1 cellular context compared by ENCODE assay signal in genomic region chr1:165910764-165911421, GRCh38.
A peak's percentile ranks its signal among the peaks of the same experiment; 100 is the strongest.
TF ChIP-seq lines count a peak whose summit lies in the region.

No MANE protein-coding gene starts in this region.

TF ChIP-seq in HepG2, 621 proteins besides CTCF, POLR2A, EP300 and RAD21 (continued from another document and continues in another):
- TF ChIP-seq ZBTB34 (CRISPR knock-in tag; IDR thresholded peaks at IDR 0.05): peak; percentile 88; the same call in 1 of the 2 replicates
- no peak; the same call in 1 of the 2 replicates for TF ChIP-seq BRD4 (CRISPR knock-in tag; IDR thresholded peaks at IDR 0.05)
- no peak for TF ChIP-seq ZNF263 (CRISPR knock-in tag; IDR thresholded peaks at IDR 0.05)
- no peak for TF ChIP-seq EHMT2 (IDR thresholded peaks at IDR 0.05; ENCODE audit: borderline replicate concordance, low read depth, low read length)
- 0 out of 2 replicates have a peak, but pooled peaks have one; percentile 81 for TF ChIP-seq FOXC1 (CRISPR knock-in tag; IDR thresholded peaks at IDR 0.05; ENCODE audit: borderline replicate concordance)
- no peak for TF ChIP-seq SETDB1 (CRISPR knock-in tag; IDR thresholded peaks at IDR 0.05; ENCODE audit: borderline replicate concordance)
- TF ChIP-seq ZNF20 (CRISPR knock-in tag; IDR thresholded peaks at IDR 0.05): no peak
- TF ChIP-seq, protein P1, sequence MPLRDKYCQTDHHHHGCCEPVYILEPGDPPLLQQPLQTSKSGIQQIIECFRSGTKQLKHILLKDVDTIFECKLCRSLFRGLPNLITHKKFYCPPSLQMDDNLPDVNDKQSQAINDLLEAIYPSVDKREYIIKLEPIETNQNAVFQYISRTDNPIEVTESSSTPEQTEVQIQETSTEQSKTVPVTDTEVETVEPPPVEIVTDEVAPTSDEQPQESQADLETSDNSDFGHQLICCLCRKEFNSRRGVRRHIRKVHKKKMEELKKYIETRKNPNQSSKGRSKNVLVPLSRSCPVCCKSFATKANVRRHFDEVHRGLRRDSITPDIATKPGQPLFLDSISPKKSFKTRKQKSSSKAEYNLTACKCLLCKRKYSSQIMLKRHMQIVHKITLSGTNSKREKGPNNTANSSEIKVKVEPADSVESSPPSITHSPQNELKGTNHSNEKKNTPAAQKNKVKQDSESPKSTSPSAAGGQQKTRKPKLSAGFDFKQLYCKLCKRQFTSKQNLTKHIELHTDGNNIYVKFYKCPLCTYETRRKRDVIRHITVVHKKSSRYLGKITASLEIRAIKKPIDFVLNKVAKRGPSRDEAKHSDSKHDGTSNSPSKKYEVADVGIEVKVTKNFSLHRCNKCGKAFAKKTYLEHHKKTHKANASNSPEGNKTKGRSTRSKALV (CRISPR knock-in tag; IDR thresholded peaks at IDR 0.05): peak; percentile 79
- TF ChIP-seq ZNF607 (CRISPR knock-in tag; IDR thresholded peaks at IDR 0.05; ENCODE audit: borderline replicate concordance): peak; percentile 83; the same call in 1 of the 2 replicates
- TF ChIP-seq FOXO4 (CRISPR knock-in tag; conservative IDR thresholded peaks at IDR 0.05): no peak
- peak; percentile 20; the same call in 1 of the 2 replicates for TF ChIP-seq ZKSCAN8 (CRISPR knock-in tag; IDR thresholded peaks at IDR 0.05; ENCODE audit: borderline replicate concordance)
- TF ChIP-seq ZNF432 (CRISPR knock-in tag; IDR thresholded peaks at IDR 0.05; ENCODE audit: borderline replicate concordance): no peak
- no peak for TF ChIP-seq ZNF17 (CRISPR knock-in tag; IDR thresholded peaks at IDR 0.05)
- no peak for TF ChIP-seq CENPBD1 (CRISPR knock-in tag; IDR thresholded peaks at IDR 0.05; ENCODE audit: borderline replicate concordance, low read depth)
- TF ChIP-seq ZNF282 (IDR thresholded peaks at IDR 0.05; ENCODE audit: partially characterized antibody): no peak
- TF ChIP-seq ZNF629 (CRISPR knock-in tag; conservative IDR thresholded peaks at IDR 0.05): peak; percentile 28; the same call in 1 of the 2 replicates
- TF ChIP-seq, protein P2, sequence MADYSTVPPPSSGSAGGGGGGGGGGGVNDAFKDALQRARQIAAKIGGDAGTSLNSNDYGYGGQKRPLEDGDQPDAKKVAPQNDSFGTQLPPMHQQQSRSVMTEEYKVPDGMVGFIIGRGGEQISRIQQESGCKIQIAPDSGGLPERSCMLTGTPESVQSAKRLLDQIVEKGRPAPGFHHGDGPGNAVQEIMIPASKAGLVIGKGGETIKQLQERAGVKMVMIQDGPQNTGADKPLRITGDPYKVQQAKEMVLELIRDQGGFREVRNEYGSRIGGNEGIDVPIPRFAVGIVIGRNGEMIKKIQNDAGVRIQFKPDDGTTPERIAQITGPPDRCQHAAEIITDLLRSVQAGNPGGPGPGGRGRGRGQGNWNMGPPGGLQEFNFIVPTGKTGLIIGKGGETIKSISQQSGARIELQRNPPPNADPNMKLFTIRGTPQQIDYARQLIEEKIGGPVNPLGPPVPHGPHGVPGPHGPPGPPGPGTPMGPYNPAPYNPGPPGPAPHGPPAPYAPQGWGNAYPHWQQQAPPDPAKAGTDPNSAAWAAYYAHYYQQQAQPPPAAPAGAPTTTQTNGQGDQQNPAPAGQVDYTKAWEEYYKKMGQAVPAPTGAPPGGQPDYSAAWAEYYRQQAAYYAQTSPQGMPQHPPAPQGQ (CRISPR knock-in tag; IDR thresholded peaks at IDR 0.05; ENCODE audit: borderline replicate concordance): no peak
- no peak; the same call in 1 of the 2 replicates for TF ChIP-seq KDM5B (CRISPR knock-in tag; IDR thresholded peaks at IDR 0.05; ENCODE audit: borderline replicate concordance)
- no peak for TF ChIP-seq NBN (conservative IDR thresholded peaks at IDR 0.05)
- peak; percentile 80 for TF ChIP-seq REPIN1 (CRISPR knock-in tag; IDR thresholded peaks at IDR 0.05; ENCODE audit: borderline replicate concordance, low read depth)
- no peak; the same call in 1 of the 2 replicates for TF ChIP-seq GATAD1 (CRISPR knock-in tag; IDR thresholded peaks at IDR 0.05)
- TF ChIP-seq, protein P3, sequence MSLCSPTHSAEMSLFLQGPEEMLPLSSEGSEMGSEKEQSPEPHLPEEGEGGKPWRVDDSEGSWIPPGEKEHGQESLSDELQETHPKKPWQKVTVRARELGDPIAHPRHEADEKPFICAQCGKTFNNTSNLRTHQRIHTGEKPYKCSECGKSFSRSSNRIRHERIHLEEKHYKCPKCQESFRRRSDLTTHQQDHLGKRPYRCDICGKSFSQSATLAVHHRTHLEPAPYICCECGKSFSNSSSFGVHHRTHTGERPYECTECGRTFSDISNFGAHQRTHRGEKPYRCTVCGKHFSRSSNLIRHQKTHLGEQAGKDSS (CRISPR knock-in tag; IDR thresholded peaks at IDR 0.05; ENCODE audit: borderline replicate concordance, low read depth): no peak
- TF ChIP-seq, protein P4, sequence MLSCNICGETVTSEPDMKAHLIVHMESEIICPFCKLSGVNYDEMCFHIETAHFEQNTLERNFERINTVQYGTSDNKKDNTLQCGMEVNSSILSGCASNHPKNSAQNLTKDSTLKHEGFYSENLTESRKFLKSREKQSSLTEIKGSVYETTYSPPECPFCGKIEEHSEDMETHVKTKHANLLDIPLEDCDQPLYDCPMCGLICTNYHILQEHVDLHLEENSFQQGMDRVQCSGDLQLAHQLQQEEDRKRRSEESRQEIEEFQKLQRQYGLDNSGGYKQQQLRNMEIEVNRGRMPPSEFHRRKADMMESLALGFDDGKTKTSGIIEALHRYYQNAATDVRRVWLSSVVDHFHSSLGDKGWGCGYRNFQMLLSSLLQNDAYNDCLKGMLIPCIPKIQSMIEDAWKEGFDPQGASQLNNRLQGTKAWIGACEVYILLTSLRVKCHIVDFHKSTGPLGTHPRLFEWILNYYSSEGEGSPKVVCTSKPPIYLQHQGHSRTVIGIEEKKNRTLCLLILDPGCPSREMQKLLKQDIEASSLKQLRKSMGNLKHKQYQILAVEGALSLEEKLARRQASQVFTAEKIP (CRISPR knock-in tag; IDR thresholded peaks at IDR 0.05; ENCODE audit: borderline replicate concordance): no peak
- TF ChIP-seq REXO4 (CRISPR knock-in tag; IDR thresholded peaks at IDR 0.05; ENCODE audit: borderline replicate concordance): no peak
- TF ChIP-seq PRPF4 (IDR thresholded peaks at IDR 0.05; ENCODE audit: low read depth, low read length, poor library complexity, severe bottlenecking): no peak
- no peak for TF ChIP-seq ZNF124 (CRISPR knock-in tag; IDR thresholded peaks at IDR 0.05)
- TF ChIP-seq THAP11 (CRISPR knock-in tag; IDR thresholded peaks at IDR 0.05): peak; percentile 45; the same call in 1 of the 2 replicates
- no peak for TF ChIP-seq ZFP1 (CRISPR knock-in tag; IDR thresholded peaks at IDR 0.05)
- TF ChIP-seq, protein P5, sequence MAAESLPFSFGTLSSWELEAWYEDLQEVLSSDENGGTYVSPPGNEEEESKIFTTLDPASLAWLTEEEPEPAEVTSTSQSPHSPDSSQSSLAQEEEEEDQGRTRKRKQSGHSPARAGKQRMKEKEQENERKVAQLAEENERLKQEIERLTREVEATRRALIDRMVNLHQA (CRISPR knock-in tag; IDR thresholded peaks at IDR 0.05): no peak
- peak; percentile 72 for TF ChIP-seq ZNF331 (CRISPR knock-in tag; IDR thresholded peaks at IDR 0.05)
- TF ChIP-seq, protein P6, sequence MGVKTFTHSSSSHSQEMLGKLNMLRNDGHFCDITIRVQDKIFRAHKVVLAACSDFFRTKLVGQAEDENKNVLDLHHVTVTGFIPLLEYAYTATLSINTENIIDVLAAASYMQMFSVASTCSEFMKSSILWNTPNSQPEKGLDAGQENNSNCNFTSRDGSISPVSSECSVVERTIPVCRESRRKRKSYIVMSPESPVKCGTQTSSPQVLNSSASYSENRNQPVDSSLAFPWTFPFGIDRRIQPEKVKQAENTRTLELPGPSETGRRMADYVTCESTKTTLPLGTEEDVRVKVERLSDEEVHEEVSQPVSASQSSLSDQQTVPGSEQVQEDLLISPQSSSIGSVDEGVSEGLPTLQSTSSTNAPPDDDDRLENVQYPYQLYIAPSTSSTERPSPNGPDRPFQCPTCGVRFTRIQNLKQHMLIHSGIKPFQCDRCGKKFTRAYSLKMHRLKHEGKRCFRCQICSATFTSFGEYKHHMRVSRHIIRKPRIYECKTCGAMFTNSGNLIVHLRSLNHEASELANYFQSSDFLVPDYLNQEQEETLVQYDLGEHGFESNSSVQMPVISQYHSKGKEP (CRISPR knock-in tag; IDR thresholded peaks at IDR 0.05): no peak
- TF ChIP-seq JUNB (CRISPR knock-in tag; IDR thresholded peaks at IDR 0.05; ENCODE audit: borderline replicate concordance): no peak
- no peak for TF ChIP-seq ZNF784 (CRISPR knock-in tag; IDR thresholded peaks at IDR 0.05; ENCODE audit: borderline replicate concordance)
- no peak; the same call in 1 of the 2 replicates for TF ChIP-seq ZNF761 (CRISPR knock-in tag; conservative IDR thresholded peaks at IDR 0.05)
- TF ChIP-seq MBD4 (IDR thresholded peaks at IDR 0.05; ENCODE audit: borderline replicate concordance, low read length): no peak
- no peak for TF ChIP-seq MATR3 (CRISPR knock-in tag; IDR thresholded peaks at IDR 0.05)
- TF ChIP-seq ZNF83 (CRISPR knock-in tag; IDR thresholded peaks at IDR 0.05; ENCODE audit: borderline replicate concordance): no peak
- TF ChIP-seq AKAP8 (CRISPR knock-in tag; IDR thresholded peaks at IDR 0.05): no peak
- peak; percentile 93 for TF ChIP-seq ZNF772 (CRISPR knock-in tag; IDR thresholded peaks at IDR 0.05)
- TF ChIP-seq ELK4 (CRISPR knock-in tag; IDR thresholded peaks at IDR 0.05; ENCODE audit: borderline replicate concordance): no peak
- TF ChIP-seq SOX6 (IDR thresholded peaks at IDR 0.05): no peak
- TF ChIP-seq SOX6 (CRISPR knock-in tag; IDR thresholded peaks at IDR 0.05): peak; percentile 90
- TF ChIP-seq FOXM1 (CRISPR knock-in tag; IDR thresholded peaks at IDR 0.05): no peak
- no peak for TF ChIP-seq SRF (IDR thresholded peaks at IDR 0.05; ENCODE audit: low read depth, low read length)
- no peak for TF ChIP-seq ZNF205 (CRISPR knock-in tag; IDR thresholded peaks at IDR 0.05)
- TF ChIP-seq YY1 (IDR thresholded peaks at IDR 0.05; ENCODE audit: insufficient read depth, insufficient replicate concordance, low read depth, low read length): no peak
- peak; percentile 98 for TF ChIP-seq TFAP4 (IDR thresholded peaks at IDR 0.05; ENCODE audit: borderline replicate concordance, low read depth)
- no peak; the same call in 1 of the 2 replicates for TF ChIP-seq BRCA1 (CRISPR knock-in tag; IDR thresholded peaks at IDR 0.05)
- TF ChIP-seq PCBP1 (IDR thresholded peaks at IDR 0.05; ENCODE audit: borderline replicate concordance, low read depth, low read length): no peak
- no peak for TF ChIP-seq TAF15 (IDR thresholded peaks at IDR 0.05; ENCODE audit: low read depth, low read length, poor library complexity, severe bottlenecking)
- TF ChIP-seq HNRNPLL (IDR thresholded peaks at IDR 0.05; ENCODE audit: low read depth, low read length, poor library complexity, severe bottlenecking): no peak
- no peak for TF ChIP-seq CERS6 (CRISPR knock-in tag; IDR thresholded peaks at IDR 0.05)
- peak; percentile 96 for TF ChIP-seq PHF21A (CRISPR knock-in tag; IDR thresholded peaks at IDR 0.05)
- TF ChIP-seq ARNTL (CRISPR knock-in tag; IDR thresholded peaks at IDR 0.05): no peak
- no peak for TF ChIP-seq ZNF101 (CRISPR knock-in tag; IDR thresholded peaks at IDR 0.05; ENCODE audit: borderline replicate concordance, low read depth)
- TF ChIP-seq ZNF678 (CRISPR knock-in tag; IDR thresholded peaks at IDR 0.05): no peak
